In the genomic region with DNA sequence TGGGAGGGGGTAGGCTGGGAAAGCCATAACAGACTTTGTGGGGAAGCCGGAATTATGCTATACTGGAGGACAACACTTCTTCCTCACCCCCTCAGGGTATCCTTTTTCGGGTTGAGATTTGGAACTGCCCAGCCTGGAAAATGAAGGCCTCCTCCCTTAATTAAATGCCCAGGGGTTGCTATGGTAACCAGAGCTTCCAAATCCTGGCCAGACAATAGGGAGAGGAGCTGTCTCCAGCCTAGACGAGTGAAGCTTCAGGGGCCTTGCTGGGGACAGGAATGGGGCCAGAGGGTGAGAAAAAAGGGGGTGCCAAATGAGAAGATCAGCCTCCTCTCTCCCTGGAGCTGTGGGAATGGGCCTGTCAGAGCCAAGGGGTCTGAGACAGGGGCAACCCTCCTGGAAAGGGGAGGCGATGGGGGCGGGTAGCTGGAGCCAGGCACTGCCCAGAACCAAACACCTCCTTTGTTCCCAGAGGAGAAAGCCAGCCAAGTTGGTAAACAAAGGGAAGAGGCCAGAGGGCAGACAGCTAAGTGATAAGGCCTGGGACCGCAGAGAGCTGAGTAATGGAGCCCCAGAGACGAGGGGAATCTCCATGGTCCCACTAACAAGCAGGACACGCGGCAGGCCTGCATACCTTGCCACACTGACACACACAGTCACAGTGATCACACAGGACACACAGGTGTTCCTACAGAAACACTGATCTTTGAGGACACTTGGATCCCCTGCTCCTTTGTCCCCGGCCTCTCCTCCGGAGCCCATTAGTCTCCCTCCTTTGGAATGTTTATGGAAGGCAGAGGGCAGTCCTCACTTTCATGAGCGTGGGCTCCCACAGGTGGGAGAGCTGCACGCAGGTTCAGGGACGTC, we compare ENCODE assay signal across 2 cellular contexts.
TF ChIP-seq lines count a peak whose summit lies in the region.

No MANE protein-coding gene starts in this region.

TF ChIP-seq in GM23338, 12 proteins besides CTCF, POLR2A, EP300 and RAD21 (continues in another document):
- TF ChIP-seq ETS1 (IDR thresholded peaks at IDR 0.05): no peak
- TF ChIP-seq, protein P1, sequence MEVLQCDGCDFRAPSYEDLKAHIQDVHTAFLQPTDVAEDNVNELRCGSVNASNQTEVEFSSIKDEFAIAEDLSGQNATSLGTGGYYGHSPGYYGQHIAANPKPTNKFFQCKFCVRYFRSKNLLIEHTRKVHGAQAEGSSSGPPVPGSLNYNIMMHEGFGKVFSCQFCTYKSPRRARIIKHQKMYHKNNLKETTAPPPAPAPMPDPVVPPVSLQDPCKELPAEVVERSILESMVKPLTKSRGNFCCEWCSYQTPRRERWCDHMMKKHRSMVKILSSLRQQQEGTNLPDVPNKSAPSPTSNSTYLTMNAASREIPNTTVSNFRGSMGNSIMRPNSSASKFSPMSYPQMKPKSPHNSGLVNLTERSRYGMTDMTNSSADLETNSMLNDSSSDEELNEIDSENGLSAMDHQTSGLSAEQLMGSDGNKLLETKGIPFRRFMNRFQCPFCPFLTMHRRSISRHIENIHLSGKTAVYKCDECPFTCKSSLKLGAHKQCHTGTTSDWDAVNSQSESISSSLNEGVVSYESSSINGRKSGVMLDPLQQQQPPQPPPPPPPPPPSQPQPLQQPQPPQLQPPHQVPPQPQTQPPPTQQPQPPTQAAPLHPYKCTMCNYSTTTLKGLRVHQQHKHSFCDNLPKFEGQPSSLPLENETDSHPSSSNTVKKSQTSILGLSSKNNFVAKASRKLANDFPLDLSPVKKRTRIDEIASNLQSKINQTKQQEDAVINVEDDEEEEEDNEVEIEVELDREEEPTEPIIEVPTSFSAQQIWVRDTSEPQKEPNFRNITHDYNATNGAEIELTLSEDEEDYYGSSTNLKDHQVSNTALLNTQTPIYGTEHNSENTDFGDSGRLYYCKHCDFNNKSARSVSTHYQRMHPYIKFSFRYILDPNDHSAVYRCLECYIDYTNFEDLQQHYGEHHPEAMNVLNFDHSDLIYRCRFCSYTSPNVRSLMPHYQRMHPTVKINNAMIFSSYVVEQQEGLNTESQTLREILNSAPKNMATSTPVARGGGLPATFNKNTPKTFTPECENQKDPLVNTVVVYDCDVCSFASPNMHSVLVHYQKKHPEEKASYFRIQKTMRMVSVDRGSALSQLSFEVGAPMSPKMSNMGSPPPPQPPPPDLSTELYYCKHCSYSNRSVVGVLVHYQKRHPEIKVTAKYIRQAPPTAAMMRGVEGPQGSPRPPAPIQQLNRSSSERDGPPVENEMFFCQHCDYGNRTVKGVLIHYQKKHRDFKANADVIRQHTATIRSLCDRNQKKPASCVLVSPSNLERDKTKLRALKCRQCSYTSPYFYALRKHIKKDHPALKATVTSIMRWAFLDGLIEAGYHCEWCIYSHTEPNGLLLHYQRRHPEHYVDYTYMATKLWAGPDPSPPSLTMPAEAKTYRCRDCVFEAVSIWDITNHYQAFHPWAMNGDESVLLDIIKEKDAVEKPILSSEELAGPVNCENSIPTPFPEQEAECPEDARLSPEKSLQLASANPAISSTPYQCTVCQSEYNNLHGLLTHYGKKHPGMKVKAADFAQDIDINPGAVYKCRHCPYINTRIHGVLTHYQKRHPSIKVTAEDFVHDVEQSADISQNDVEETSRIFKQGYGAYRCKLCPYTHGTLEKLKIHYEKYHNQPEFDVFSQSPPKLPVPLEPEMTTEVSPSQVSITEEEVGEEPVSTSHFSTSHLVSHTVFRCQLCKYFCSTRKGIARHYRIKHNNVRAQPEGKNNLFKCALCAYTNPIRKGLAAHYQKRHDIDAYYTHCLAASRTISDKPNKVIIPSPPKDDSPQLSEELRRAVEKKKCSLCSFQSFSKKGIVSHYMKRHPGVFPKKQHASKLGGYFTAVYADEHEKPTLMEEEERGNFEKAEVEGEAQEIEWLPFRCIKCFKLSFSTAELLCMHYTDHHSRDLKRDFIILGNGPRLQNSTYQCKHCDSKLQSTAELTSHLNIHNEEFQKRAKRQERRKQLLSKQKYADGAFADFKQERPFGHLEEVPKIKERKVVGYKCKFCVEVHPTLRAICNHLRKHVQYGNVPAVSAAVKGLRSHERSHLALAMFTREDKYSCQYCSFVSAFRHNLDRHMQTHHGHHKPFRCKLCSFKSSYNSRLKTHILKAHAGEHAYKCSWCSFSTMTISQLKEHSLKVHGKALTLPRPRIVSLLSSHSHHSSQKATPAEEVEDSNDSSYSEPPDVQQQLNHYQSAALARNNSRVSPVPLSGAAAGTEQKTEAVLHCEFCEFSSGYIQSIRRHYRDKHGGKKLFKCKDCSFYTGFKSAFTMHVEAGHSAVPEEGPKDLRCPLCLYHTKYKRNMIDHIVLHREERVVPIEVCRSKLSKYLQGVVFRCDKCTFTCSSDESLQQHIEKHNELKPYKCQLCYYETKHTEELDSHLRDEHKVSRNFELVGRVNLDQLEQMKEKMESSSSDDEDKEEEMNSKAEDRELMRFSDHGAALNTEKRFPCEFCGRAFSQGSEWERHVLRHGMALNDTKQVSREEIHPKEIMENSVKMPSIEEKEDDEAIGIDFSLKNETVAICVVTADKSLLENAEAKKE (CRISPR knock-in tag; IDR thresholded peaks at IDR 0.05): no peak
- no peak for TF ChIP-seq POLR2AphosphoS5 (IDR thresholded peaks at IDR 0.05; ENCODE audit: low read depth)
- no peak for TF ChIP-seq STAT1 (IDR thresholded peaks at IDR 0.05; ENCODE audit: unreplicated experiment)
- TF ChIP-seq JUNB (IDR thresholded peaks at IDR 0.05; ENCODE audit: unreplicated experiment): no peak
- no peak for TF ChIP-seq EZH2phosphoT487 (IDR thresholded peaks at IDR 0.05; ENCODE audit: unreplicated experiment)
- no peak for TF ChIP-seq EZH2 (IDR thresholded peaks at IDR 0.05; ENCODE audit: low read depth, unreplicated experiment)
- TF ChIP-seq CREB1 (CRISPR knock-in tag; IDR thresholded peaks at IDR 0.05; ENCODE audit: low read depth): no peak
- TF ChIP-seq ZNF114 (CRISPR knock-in tag; IDR thresholded peaks at IDR 0.05): no peak
- no peak for TF ChIP-seq ZNF331 (CRISPR knock-in tag; IDR thresholded peaks at IDR 0.05; ENCODE audit: low read depth)

TF ChIP-seq in neural cell, 6 proteins besides CTCF, POLR2A, EP300 and RAD21 (continued from another document):
- TF ChIP-seq REST (IDR thresholded peaks at IDR 0.05; ENCODE audit: borderline replicate concordance) (no peak), TAF1 (IDR thresholded peaks at IDR 0.05; ENCODE audit: low read depth) (no peak)
